1 cellular context compared by ENCODE assay signal in genomic region chr10:7787150-7787856, GRCh38.
TF ChIP-seq lines count a peak whose summit lies in the region.

No MANE protein-coding gene starts in this region.

TF ChIP-seq in HepG2, 621 proteins besides CTCF, POLR2A, EP300 and RAD21 (continued from another document):
- TF ChIP-seq TOPORS (CRISPR knock-in tag; IDR thresholded peaks at IDR 0.05) (no peak; the same call in 1 of the 2 replicates), CCDC6 (CRISPR knock-in tag; IDR thresholded peaks at IDR 0.05) (0 out of 2 replicates have a peak, but pooled peaks have one; percentile 5), NR3C1 (CRISPR knock-in tag; IDR thresholded peaks at IDR 0.05) (no peak), DMAP1 (CRISPR knock-in tag; IDR thresholded peaks at IDR 0.05) (no peak)
